12 cellular contexts compared by ENCODE assay signal in genomic region chr17:53150101-53150698, GRCh38.
A peak's percentile ranks its signal among the peaks of the same experiment; 100 is the strongest.
DNase-seq lines count a peak whose midpoint lies in the region; FAIRE-seq and TF ChIP-seq lines count a peak whose summit lies in the region.
"Had no signal": no experiment of that assay in that cellular context is flagged by ENCODE, and none has a peak within 500 bp of the region (broad histone marks: within the 10 kb centered on the region; RNA-seq: fewer than 3 reads in every experiment).

No MANE protein-coding gene starts in this region.

- peak; percentile 48; the same call in 1 of the 2 replicates for TF ChIP-seq CTCF in A673 (conservative IDR thresholded peaks at IDR 0.05; ENCODE audit: low read depth, low read length)
- no peak for TF ChIP-seq CTCF in RWPE1 (conservative IDR thresholded peaks at IDR 0.05; ENCODE audit: low read depth)
- TF ChIP-seq CTCF in lower leg skin (IDR thresholded peaks at IDR 0.05): no peak

- no peaks in the 10 kb centered on the region; the same call in 1 of the 2 replicates for H3K9me2 ChIP-seq in Karpas-422 (replicated peaks; ENCODE audit: insufficient read depth, low read length)

- intact Hi-C loops in A673 (cut with micrococcal nuclease; ENCODE audit: unreplicated experiment): no loop called here
- intact Hi-C loops in lower leg skin (cut with DNase I; ENCODE audit: low total_unique reads): no loop called here

- POLR2A ChIA-PET in A673 (lab: Charles Lee; ENCODE audit: low non-redundant PET) (no interaction called here), RWPE1 (lab: Yijun Ruan, JAX; ENCODE audit: low non-redundant PET) (no interaction called here), HEK293T (lab: Yijun Ruan, JAX) (no interaction called here)

- H2AFZ ChIP-seq in Karpas-422 (ENCODE audit: low read length): no peak overlapping the region

- H3K4me3 ChIP-seq in A673 (ENCODE audit: low read depth, low read length, poor library complexity, severe bottlenecking) (no peak overlapping the region), Karpas-422 (ENCODE audit: low read length) (no peak overlapping the region), lower leg skin (ENCODE audit: low read depth, poor library complexity, severe bottlenecking) (no peak overlapping the region)

- TF ChIP-seq POLR2A in lower leg skin (IDR thresholded peaks at IDR 0.05): no peak

- peaks cover 6% of the 10 kb centered on the region for H3K27me3 ChIP-seq in A673 (replicated peaks; ENCODE audit: insufficient read depth, low read depth, low read length, poor library complexity)
- H3K27me3 ChIP-seq in Karpas-422 (ENCODE audit: low read length): no peaks in the 10 kb centered on the region

- FAIRE-seq in islet of Langerhans (lab: Jason Lieb, UNC): peak; percentile 66
- FAIRE-seq: endometrium had no signal

- H3K27ac ChIP-seq in A673 (ENCODE audit: low read depth, low read length, poor library complexity, severe bottlenecking) (no peak overlapping the region), RWPE1 (no peak overlapping the region), Karpas-422 (ENCODE audit: low read length) (no peak overlapping the region)

- no peak overlapping the region for H3K4me2 ChIP-seq in Karpas-422 (ENCODE audit: low read depth, low read length, poor library complexity, severe bottlenecking)

- no TSS peak for BruUV-seq in A673 (replicated peaks; lab: Mats Ljungman, UMichigan)

- CTCF ChIA-PET in A673 (lab: Charles Lee) (no interaction called here), RWPE1 (lab: Yijun Ruan, JAX) (no interaction called here), HEK293T (lab: Yijun Ruan, JAX) (no interaction called here)

- H3K9ac ChIP-seq in Karpas-422 (ENCODE audit: low read length): no peak overlapping the region

- no peaks in the 10 kb centered on the region for H3K36me3 ChIP-seq in A673 (ENCODE audit: insufficient read depth, low read length, poor library complexity, severe bottlenecking)
- no peaks in the 10 kb centered on the region for H3K36me3 ChIP-seq in Karpas-422 (ENCODE audit: insufficient read depth, low read length)

- DNase-seq in A673 (ENCODE audit: low spot score) (peak; percentile 26), HPDE6-E6E7 (ENCODE audit: extremely low spot score) (peak; percentile 3), RWPE1 (ENCODE audit: low spot score) (peak; percentile 2), HEK293T (ENCODE audit: extremely low spot score) (no peak), NCI-H2227 treated with DMSO at 0.1 percent for 48 hours (lab: John Stamatoyannopoulos, UW) (no peak), Karpas-422 (no peak), lower leg skin (ENCODE audit: low spot score in 2 of 2) (no peak)
- DNase-seq: CD8-positive, alpha-beta memory T cell; islet precursor cell; right cardiac atrium had no signal

- WGBS in lower leg skin, 2 donors: 80% methylated on average over 2 of the region's 2 CpGs

- H3K79me2 ChIP-seq in Karpas-422 (ENCODE audit: low read length): no peaks in the 10 kb centered on the region

- H3K9me3 ChIP-seq in A673 (ENCODE audit: low read depth, low read length, poor library complexity, severe bottlenecking) (no peaks in the 10 kb centered on the region), Karpas-422 (ENCODE audit: low read length) (no peaks in the 10 kb centered on the region; the same call in 1 of the 2 replicates)

- H3K4me1 ChIP-seq in A673 (ENCODE audit: insufficient read depth, low read length, poor library complexity, severe bottlenecking): no peaks in the 10 kb centered on the region
- no peaks in the 10 kb centered on the region for H3K4me1 ChIP-seq in Karpas-422 (ENCODE audit: low read length)

- no peaks in the 10 kb centered on the region for H4K20me1 ChIP-seq in Karpas-422 (ENCODE audit: insufficient read depth, low read depth, low read length)

TF ChIP-seq in HEK293T, 16 proteins besides CTCF, POLR2A, EP300 and RAD21:
- no peak for TF ChIP-seq SP1 (IDR thresholded peaks at IDR 0.05)
- TF ChIP-seq SUZ12 (IDR thresholded peaks at IDR 0.05): no peak
- no peak for TF ChIP-seq PKNOX1 (IDR thresholded peaks at IDR 0.05)
- no peak for TF ChIP-seq FOXM1 (IDR thresholded peaks at IDR 0.05; ENCODE audit: borderline replicate concordance)
- no peak for TF ChIP-seq TARDBP (IDR thresholded peaks at IDR 0.05)
- no peak for TF ChIP-seq ARNT (IDR thresholded peaks at IDR 0.05)
- TF ChIP-seq ZNF384 (IDR thresholded peaks at IDR 0.05): no peak
- no peak for TF ChIP-seq ELF4 (IDR thresholded peaks at IDR 0.05)
- no peak for TF ChIP-seq FOXK2 (IDR thresholded peaks at IDR 0.05)

Comparison
In these comparisons a context has a peak if more than half of its experiments do, and no peak if none do; other contexts are left out.
1. DNase-seq: peak in A673 (single experiment), HPDE6-E6E7 (single experiment) and RWPE1 (single experiment); none in HEK293T (single experiment), NCI-H2227 treated with DMSO at 0.1 percent for 48 hours (single experiment), Karpas-422 (single experiment) and lower leg skin (0 of 2).